In the genomic region with DNA sequence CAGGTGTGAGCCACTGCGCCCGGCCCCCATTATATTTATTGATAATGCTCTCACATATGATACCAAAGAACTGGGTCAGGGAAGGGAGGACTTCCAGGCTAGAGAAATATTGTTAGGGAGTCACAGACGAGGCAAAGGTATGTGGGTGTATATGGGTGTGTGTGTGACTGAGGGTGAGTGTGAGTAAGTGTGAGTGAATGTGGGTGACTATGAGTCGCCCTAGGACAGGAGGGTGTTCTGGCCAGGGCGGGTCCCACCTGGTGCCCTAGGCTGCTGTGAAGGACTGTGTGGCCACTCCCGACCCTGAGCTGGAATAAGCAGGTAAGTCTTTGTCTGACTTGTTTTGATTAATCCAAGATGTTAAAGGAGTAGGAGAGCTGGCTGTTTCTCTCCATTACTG, we compare ENCODE assay signal across 20 cellular contexts. TPM values are rescaled to one million over a fixed set of nuclear protein-coding genes. Genes with fewer than 3 reads are reported as not detected.
A peak's percentile ranks its signal among the peaks of the same experiment; 100 is the strongest.
DNase-seq lines count a peak whose midpoint lies in the region; ATAC-seq, FAIRE-seq and TF ChIP-seq lines count a peak whose summit lies in the region.
"Had no signal": no experiment of that assay in that cellular context is flagged by ENCODE, and none has a peak within 500 bp of the region (broad histone marks: within the 10 kb centered on the region; RNA-seq: fewer than 3 reads in every experiment).

No MANE protein-coding gene starts in this region.

- no peak overlapping the region for H3K27ac ChIP-seq in HEK293 (ENCODE audit: extremely low read depth, low read depth, low read length)
- no peak overlapping the region for H3K27ac ChIP-seq in foreskin keratinocyte
- H3K27ac ChIP-seq in CD8-positive, alpha-beta memory T cell (ENCODE audit: low read depth, low read length): no peak overlapping the region
- H3K27ac ChIP-seq: SJSA1 had no signal

- no peak overlapping the region for H3K27ac Mint-ChIP-seq in stimulated activated effector memory CD8-positive, alpha-beta T cell treated with anti-CD3 and anti-CD28 coated beads, Interleukin-12 subunit alpha, Interleukin-12 subunit beta, amount 100 ng/mL, for 72 hours
- no peak overlapping the region for H3K27ac Mint-ChIP-seq in CD8-positive, alpha-beta memory T cell

- no peaks in the 10 kb centered on the region for H3K27me3 ChIP-seq in foreskin keratinocyte
- H3K27me3 ChIP-seq in CD8-positive, alpha-beta memory T cell (ENCODE audit: insufficient read depth, low read length, poor library complexity, severe bottlenecking): no peaks in the 10 kb centered on the region
- H3K27me3 ChIP-seq: SJSA1 had no signal

- H3K36me3 ChIP-seq in HEK293 (ENCODE audit: control insufficient read depth in 2 of 2, insufficient read depth in 1 of 2, low read length in 2 of 2): no peaks in the 10 kb centered on the region
- H3K36me3 ChIP-seq in CD8-positive, alpha-beta memory T cell (ENCODE audit: insufficient read depth, low read length): no peaks in the 10 kb centered on the region
- H3K36me3 ChIP-seq: SJSA1 had no signal

- TF ChIP-seq POLR2A in H54 (IDR thresholded peaks at IDR 0.05; ENCODE audit: low read depth, low read length): no peak

- peak; percentile 91 for ATAC-seq in foreskin keratinocyte
- peak; percentile 56 for ATAC-seq in stimulated activated effector memory CD8-positive, alpha-beta T cell treated with anti-CD3 and anti-CD28 coated beads, Interleukin-12 subunit alpha, Interleukin-12 subunit beta, amount 100 ng/mL, for 72 hours

- H3K4me1 ChIP-seq in HEK293 (ENCODE audit: control insufficient read depth, insufficient read depth, low read length) (no peaks in the 10 kb centered on the region), foreskin keratinocyte (peaks cover 4% of the 10 kb centered on the region)
- no peaks in the 10 kb centered on the region for H3K4me1 ChIP-seq in CD8-positive, alpha-beta memory T cell (ENCODE audit: insufficient read depth, low read length)
- H3K4me1 ChIP-seq: SJSA1 had no signal

- POLR2A ChIA-PET in HEK293 (lab: Yijun Ruan, JAX): no interaction called here
- POLR2A ChIA-PET in CD8-positive, alpha-beta memory T cell (lab: Charles Lee): no interaction called here

- peak; percentile 16 for DNase-seq in SW480 (ENCODE audit: low spot score)
- peak in 1 of 2 donors; percentile 41 for DNase-seq in foreskin keratinocyte
- no peak for DNase-seq in stimulated activated effector memory CD8-positive, alpha-beta T cell treated with anti-CD3 and anti-CD28 coated beads, Interleukin-12 subunit alpha, Interleukin-12 subunit beta, amount 100 ng/mL, for 72 hours (ENCODE audit: low spot score in 2 of 2)
- no peak for DNase-seq in H54 (ENCODE audit: insufficient read length, low spot score)
- DNase-seq in CD8-positive, alpha-beta memory T cell: no peak
- DNase-seq in CD1c-positive myeloid dendritic cell (ENCODE audit: extremely low spot score): no peak
- DNase-seq: CD4-positive, CD25-positive, alpha-beta regulatory T cell; COR-L47; DMS53; KBM-7; MV-4-11; NCI-H1105; NCI-H1436 treated with DMSO at 0.1 percent for 48 hours; NCI-H187 treated with DMSO at 0.1 percent for 48 hours; NCI-H2107; NCI-H524; NCI-H748 treated with DMSO at 0.1 percent for 48 hours; Right ventricle myocardium superior had no signal

- no peak for TF ChIP-seq CTCF in HEK293 (tag by site-specific recombination; IDR thresholded peaks at IDR 0.05)
- no peak for TF ChIP-seq CTCF in foreskin keratinocyte (conservative IDR thresholded peaks at IDR 0.05)

- no peak for FAIRE-seq in H54 (lab: Jason Lieb, UNC)

- no peaks in the 10 kb centered on the region for H3K9me3 Mint-ChIP-seq in stimulated activated effector memory CD8-positive, alpha-beta T cell treated with anti-CD3 and anti-CD28 coated beads, Interleukin-12 subunit alpha, Interleukin-12 subunit beta, amount 100 ng/mL, for 72 hours
- no peaks in the 10 kb centered on the region for H3K9me3 Mint-ChIP-seq in CD8-positive, alpha-beta memory T cell
- H3K9me3 Mint-ChIP-seq: CD4-positive, CD25-positive, alpha-beta regulatory T cell had no signal

- CTCF ChIA-PET in HEK293 (lab: Yijun Ruan, JAX): no interaction called here
- CTCF ChIA-PET in CD8-positive, alpha-beta memory T cell (lab: Charles Lee): no interaction called here

- H3K9me3 ChIP-seq in HEK293 (ENCODE audit: control insufficient read depth, insufficient read depth, low read depth, low read length): no peaks in the 10 kb centered on the region
- no peaks in the 10 kb centered on the region for H3K9me3 ChIP-seq in CD8-positive, alpha-beta memory T cell (ENCODE audit: low read length)
- H3K9me3 ChIP-seq: SJSA1 had no signal

- no peak overlapping the region for H3K4me3 ChIP-seq in HEK293 (ENCODE audit: low read depth, low read length)
- no peak overlapping the region for H3K4me3 ChIP-seq in CD8-positive, alpha-beta memory T cell (ENCODE audit: low read length)
- H3K4me3 ChIP-seq: SJSA1 had no signal

- H3K4me1 Mint-ChIP-seq in stimulated activated effector memory CD8-positive, alpha-beta T cell treated with anti-CD3 and anti-CD28 coated beads, Interleukin-12 subunit alpha, Interleukin-12 subunit beta, amount 100 ng/mL, for 72 hours: no peaks in the 10 kb centered on the region
- H3K4me1 Mint-ChIP-seq in CD8-positive, alpha-beta memory T cell: no peaks in the 10 kb centered on the region
- H3K4me1 Mint-ChIP-seq: CD4-positive, CD25-positive, alpha-beta regulatory T cell had no signal

- H3K27me3 Mint-ChIP-seq in CD8-positive, alpha-beta memory T cell: peaks cover 4 to 10% of the 10 kb centered on the region in 2 donors

- H3K36me3 Mint-ChIP-seq in stimulated activated effector memory CD8-positive, alpha-beta T cell treated with anti-CD3 and anti-CD28 coated beads, Interleukin-12 subunit alpha, Interleukin-12 subunit beta, amount 100 ng/mL, for 72 hours: no peaks in the 10 kb centered on the region
- no peaks in the 10 kb centered on the region for H3K36me3 Mint-ChIP-seq in CD8-positive, alpha-beta memory T cell
- H3K36me3 Mint-ChIP-seq: CD4-positive, CD25-positive, alpha-beta regulatory T cell had no signal

- H3K4me3 Mint-ChIP-seq in stimulated activated effector memory CD8-positive, alpha-beta T cell treated with anti-CD3 and anti-CD28 coated beads, Interleukin-12 subunit alpha, Interleukin-12 subunit beta, amount 100 ng/mL, for 72 hours: no peak overlapping the region
- no peak overlapping the region for H3K4me3 Mint-ChIP-seq in CD8-positive, alpha-beta memory T cell
- H3K4me3 Mint-ChIP-seq: CD4-positive, CD25-positive, alpha-beta regulatory T cell had no signal

TF ChIP-seq in HEK293, 187 proteins besides CTCF, POLR2A, EP300 and RAD21:
- TF ChIP-seq ZFHX2 (tag by site-specific recombination; conservative IDR thresholded peaks at IDR 0.05) (peak; percentile 51; the same call in 1 of the 2 replicates), ZNF335 (tag by site-specific recombination; conservative IDR thresholded peaks at IDR 0.05) (no peak), EGR2 (tag by site-specific recombination; IDR thresholded peaks at IDR 0.05; ENCODE audit: low read depth) (peak; percentile 39; the same call in 1 of the 2 replicates), ZNF530 (tag by site-specific recombination; IDR thresholded peaks at IDR 0.05; ENCODE audit: low read depth) (no peak)

RNA-seq across cellular contexts. Expression of a gene that starts 34.4 kb away (rescaled TPM):
- total RNA-seq in foreskin keratinocyte: 23.7 and 25.5 TPM in 2 replicates
- polyA plus RNA-seq in foreskin keratinocyte: 14.4 and 18.3 TPM in 2 replicates
- 10 to 100 TPM; 28.4 to 30.8 TPM for total RNA-seq in CD8-positive, alpha-beta memory T cell
- polyA plus RNA-seq in CD8-positive, alpha-beta memory T cell: 21.3 TPM

RNA-seq across cellular contexts. Expression of a gene that starts 34.5 kb away (rescaled TPM):
- 22.2 and 23.2 TPM in 2 replicates for total RNA-seq in foreskin keratinocyte
- polyA plus RNA-seq in foreskin keratinocyte: 9.8 and 9.9 TPM in 2 replicates
- total RNA-seq in CD8-positive, alpha-beta memory T cell: 10 to 100 TPM; 23.3 to 29.3 TPM
- 21.9 TPM for polyA plus RNA-seq in CD8-positive, alpha-beta memory T cell
